Comparison of ENCODE assay signal across 17 cellular contexts in the genomic region with DNA sequence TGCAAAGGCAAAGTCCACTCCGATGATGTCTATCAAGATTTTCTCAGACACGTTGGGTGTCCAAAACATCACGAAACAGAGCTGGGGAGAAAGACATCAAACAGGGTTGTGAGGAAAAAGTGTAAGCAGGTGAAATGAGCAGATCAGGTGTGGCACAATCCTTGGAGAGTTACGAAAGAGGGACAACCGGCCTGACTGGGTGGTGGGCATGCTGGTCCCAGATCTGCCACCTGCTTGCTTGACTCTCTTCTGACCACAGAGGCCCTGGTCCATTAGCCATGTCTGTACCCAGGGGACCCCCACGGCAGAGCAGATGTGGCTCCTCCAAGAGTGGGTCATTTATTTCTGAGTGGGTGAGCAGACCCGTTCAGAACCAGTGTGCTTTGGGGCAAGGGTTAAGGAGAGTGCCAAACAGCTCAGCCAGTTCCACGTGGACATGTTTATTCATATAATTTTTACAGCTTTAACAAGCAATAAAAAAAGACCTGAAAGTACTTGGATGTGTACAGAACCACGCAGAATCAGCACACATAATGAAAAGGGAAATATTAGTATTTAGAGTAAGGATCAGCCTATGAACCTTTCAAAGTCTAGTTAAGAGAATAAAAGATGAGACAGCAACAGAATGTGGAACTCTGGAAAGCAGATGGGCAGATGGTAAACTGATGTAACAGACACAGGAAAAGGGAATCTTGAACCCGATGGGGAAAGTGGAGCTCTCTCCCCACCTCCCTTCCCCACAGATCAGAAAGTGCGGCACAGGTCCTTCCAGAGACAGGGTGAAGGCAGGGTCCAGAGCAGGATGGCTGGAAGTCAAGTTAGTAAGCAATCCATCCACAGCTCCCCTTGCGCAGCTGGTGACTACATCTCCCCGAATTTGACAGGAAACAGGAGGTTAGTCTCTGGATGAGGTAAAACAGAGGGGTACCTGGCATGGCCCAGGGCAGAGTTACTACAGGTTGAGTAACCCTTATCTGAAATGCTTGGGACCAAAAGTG. TPM values are rescaled to one million over a fixed set of nuclear protein-coding genes. Genes with fewer than 3 reads are reported as not detected.
DNase-seq lines count a peak whose midpoint lies in the region; ATAC-seq and TF ChIP-seq lines count a peak whose summit lies in the region.
"Had no signal": no experiment of that assay in that cellular context is flagged by ENCODE, and none has a peak within 500 bp of the region (broad histone marks: within the 10 kb centered on the region; RNA-seq: fewer than 3 reads in every experiment).

No MANE protein-coding gene starts in this region.

- POLR2A ChIA-PET in T-cell (lab: Charles Lee), result no interaction called here

- H3K36me3 Mint-ChIP-seq in activated naive CD4-positive, alpha-beta T cell treated with anti-CD3 and anti-CD28 coated beads for 36 hours (ENCODE audit: low read depth), result peaks cover 25% of the 10 kb centered on the region
- H3K36me3 Mint-ChIP-seq in T-cell, result peaks cover 42% of the 10 kb centered on the region
- peaks cover 35% of the 10 kb centered on the region for H3K36me3 Mint-ChIP-seq in glutamatergic neuron (ENCODE audit: unreplicated experiment)

- H3K27ac Mint-ChIP-seq in activated naive CD4-positive, alpha-beta T cell treated with anti-CD3 and anti-CD28 coated beads for 36 hours, result peak overlapping the region; percentile 14
- H3K27ac Mint-ChIP-seq in T-cell (peak overlapping the region; percentile 62 to 77), glutamatergic neuron (ENCODE audit: unreplicated experiment) (peak overlapping the region; percentile 57)
- H3K27ac Mint-ChIP-seq: WTC11 had no signal

- ATAC-seq in T-cell (replicated peaks in 1 of 4) (no peak), GM19455 (IDR thresholded peaks at IDR 0.05; ENCODE audit: unreplicated experiment) (no peak), GM18498 (IDR thresholded peaks at IDR 0.05; ENCODE audit: unreplicated experiment) (no peak)
- ATAC-seq: esophagus mucosa, WTC11 had no signal

- DNase-seq in activated naive CD4-positive, alpha-beta T cell treated with anti-CD3 and anti-CD28 coated beads for 36 hours, result no peak
- DNase-seq in activated naive CD4-positive, alpha-beta T cell treated with Interleukin-2 at 50 U/mL for 16 hours, result no peak
- DNase-seq in T-cell (peak in 1 of 34 experiments; percentile 11), glutamatergic neuron (no peak), foreskin fibroblast (no peak)
- DNase-seq in stimulated activated CD8-positive, alpha-beta memory T cell treated with anti-CD3 and anti-CD28 coated beads, Interleukin-4, amount 100 ng/mL, for 48 hours, result peak; percentile 20
- DNase-seq: Caco-2, dorsolateral prefrontal cortex, EL, NCI-H1694 treated with DMSO at 0.1 percent for 48 hours had no signal

- CTCF ChIA-PET in activated naive CD4-positive, alpha-beta T cell treated with anti-CD3 and anti-CD28 coated beads for 36 hours (lab: Charles Lee), result interaction anchor here (0.7 to 1.0 kb wide), 3 partner anchors 10 to 289 kb away, joined by 3 to 5 read pairs (median 3); no protein-coding TSS in a partner anchor
- CTCF ChIA-PET in T-cell (lab: Charles Lee), result interaction anchor here (0.6 to 0.7 kb wide), 2 partner anchors 10 to 328 kb away, joined by 4 read pairs; no protein-coding TSS in a partner anchor

- H3K4me3 ChIP-seq in foreskin fibroblast (ENCODE audit: low read depth in 1 of 2, low read length in 2 of 2), result no peak overlapping the region
- H3K4me3 ChIP-seq: dorsolateral prefrontal cortex, lung, right atrium auricular region, vagina had no signal

- intact Hi-C loops in activated naive CD4-positive, alpha-beta T cell treated with anti-CD3 and anti-CD28 coated beads for 36 hours (cut with micrococcal nuclease), result no loop called here

- no peaks in the 10 kb centered on the region for H3K27me3 Mint-ChIP-seq in activated naive CD4-positive, alpha-beta T cell treated with anti-CD3 and anti-CD28 coated beads for 36 hours (ENCODE audit: low read depth)
- H3K27me3 Mint-ChIP-seq in T-cell (no peaks in the 10 kb centered on the region), glutamatergic neuron (ENCODE audit: unreplicated experiment) (peaks cover 10% of the 10 kb centered on the region)

- no peak for TF ChIP-seq CTCF in glutamatergic neuron (IDR thresholded peaks at IDR 0.05; ENCODE audit: partially characterized antibody, unreplicated experiment)
- no peak for TF ChIP-seq CTCF in foreskin fibroblast (IDR thresholded peaks at IDR 0.05; ENCODE audit: low read depth, low read length)

- no peaks in the 10 kb centered on the region for H3K9me3 Mint-ChIP-seq in activated naive CD4-positive, alpha-beta T cell treated with anti-CD3 and anti-CD28 coated beads for 36 hours
- H3K9me3 Mint-ChIP-seq in T-cell, result no peaks in the 10 kb centered on the region
- peaks cover 13% of the 10 kb centered on the region for H3K9me3 Mint-ChIP-seq in glutamatergic neuron (ENCODE audit: unreplicated experiment)

- H3K4me1 Mint-ChIP-seq in activated naive CD4-positive, alpha-beta T cell treated with anti-CD3 and anti-CD28 coated beads for 36 hours (ENCODE audit: low read depth), result peaks cover 33% of the 10 kb centered on the region
- H3K4me1 Mint-ChIP-seq in T-cell (peaks cover 22 to 34% (median 31%) of the 10 kb centered on the region in 3 donors), glutamatergic neuron (ENCODE audit: low read depth, unreplicated experiment) (peaks cover 11% of the 10 kb centered on the region)
- H3K4me1 Mint-ChIP-seq: WTC11 had no signal

- H3K4me3 Mint-ChIP-seq in activated naive CD4-positive, alpha-beta T cell treated with anti-CD3 and anti-CD28 coated beads for 36 hours, result no peak overlapping the region
- H3K4me3 Mint-ChIP-seq in T-cell, result no peak overlapping the region
- H3K4me3 Mint-ChIP-seq in glutamatergic neuron (ENCODE audit: unreplicated experiment), result no peak overlapping the region
- H3K4me3 Mint-ChIP-seq: WTC11 had no signal

RNA-seq across cellular contexts. Expression of a gene that starts 52.5 kb away (rescaled TPM):
- total RNA-seq in activated naive CD4-positive, alpha-beta T cell treated with anti-CD3 and anti-CD28 coated beads for 36 hours, result 10 to 100 TPM; 46.4 to 48.0 TPM
- total RNA-seq in T-cell (10 to 100 TPM; 57.6 to 67.1 (median 61.2) TPM), glutamatergic neuron (ENCODE audit: unreplicated experiment) (17.7 TPM)

Comparison
In these comparisons a context has a peak if more than half of its experiments do, and no peak if none do; other contexts are left out.
1. H3K27ac Mint-ChIP-seq: peak in every context shown above with its lines; median percentile 70 in T-cell; 57 in glutamatergic neuron; 14 in activated naive CD4-positive, alpha-beta T cell treated with anti-CD3 and anti-CD28 coated beads for 36 hours.